ENCODE assay signal across 21 cellular contexts in genomic region chr3:190534986-190535385, GRCh38. TPM values are rescaled to one million over a fixed set of nuclear protein-coding genes. Genes with fewer than 3 reads are reported as not detected.
DNase-seq lines count a peak whose midpoint lies in the region; ATAC-seq, FAIRE-seq and TF ChIP-seq lines count a peak whose summit lies in the region.
"Had no signal": no experiment of that assay in that cellular context is flagged by ENCODE, and none has a peak within 500 bp of the region (broad histone marks: within the 10 kb centered on the region; RNA-seq: fewer than 3 reads in every experiment).

No MANE protein-coding gene starts in this region.

- no peaks in the 10 kb centered on the region for H3K9me3 ChIP-seq in A673 (ENCODE audit: low read depth, low read length, poor library complexity, severe bottlenecking)
- H3K9me3 ChIP-seq: BLaER1, colonic mucosa, HAP-1, testis had no signal

- no peaks in the 10 kb centered on the region for H3K27me3 ChIP-seq in A673 (replicated peaks; ENCODE audit: insufficient read depth, low read depth, low read length, poor library complexity)
- H3K27me3 ChIP-seq: BLaER1, colonic mucosa, testis had no signal

- no TSS peak for BruUV-seq in A673 (replicated peaks; lab: Mats Ljungman, UMichigan)

- no peak for TF ChIP-seq POLR2A in H54 (IDR thresholded peaks at IDR 0.05; ENCODE audit: low read depth, low read length)

- TF ChIP-seq CTCF in A673 (conservative IDR thresholded peaks at IDR 0.05; ENCODE audit: low read depth, low read length), result no peak

- POLR2A ChIA-PET in A673 (lab: Charles Lee; ENCODE audit: low non-redundant PET), result interaction anchor here (0.5 to 1.4 kb wide), 2 partner anchors 13 to 162 kb away, joined by 4 to 10 read pairs; no protein-coding TSS in a partner anchor

- H3K27ac ChIP-seq in A673 (ENCODE audit: low read depth, low read length, poor library complexity, severe bottlenecking), result peak overlapping the region; percentile 93
- H3K27ac ChIP-seq: BLaER1, colonic mucosa, testis had no signal

- peaks cover 96% of the 10 kb centered on the region for H3K4me1 ChIP-seq in A673 (ENCODE audit: insufficient read depth, low read length, poor library complexity, severe bottlenecking)
- H3K4me1 ChIP-seq: BLaER1, colonic mucosa had no signal

- peaks cover 7% of the 10 kb centered on the region for H3K36me3 ChIP-seq in A673 (ENCODE audit: insufficient read depth, low read length, poor library complexity, severe bottlenecking)
- H3K36me3 ChIP-seq: BLaER1, colonic mucosa, HAP-1 had no signal

- CTCF ChIA-PET in A673 (lab: Charles Lee), result no interaction called here

- in situ Hi-C loops in T47D (cut with HindIII; ENCODE audit: low pct_unique_long_range_greater_than_20kb, low sequenced_read_pairs), result no loop called here

- peak; percentile 68 for FAIRE-seq in H54 (lab: Jason Lieb, UNC)
- FAIRE-seq: G401.6 had no signal

- ATAC-seq in left lobe of liver, result peak; percentile 69
- ATAC-seq: naive thymus-derived CD8-positive, alpha-beta T cell; WTC11 had no signal

- intact Hi-C loops in A673 (cut with micrococcal nuclease; ENCODE audit: unreplicated experiment), result loop anchor here (5.0 to 10.0 kb wide), 2 partner anchors 32 to 460 kb away; no protein-coding TSS in a partner anchor

- peak overlapping the region; percentile 31 for H3K4me3 ChIP-seq in A673 (ENCODE audit: low read depth, low read length, poor library complexity, severe bottlenecking)
- H3K4me3 ChIP-seq: BLaER1, colonic mucosa, HAP-1, testis had no signal

- DNase-seq in A673 (ENCODE audit: low spot score) (no peak), H54 (ENCODE audit: insufficient read length, low spot score) (no peak), T47D (ENCODE audit: low read depth in 1 of 2, low spot score in 1 of 2) (peak; percentile 56 to 90), left lobe of liver (ENCODE audit: low spot score) (no peak), AG08396 (ENCODE audit: low spot score) (no peak), DMS79 (lab: John Stamatoyannopoulos, UW) (no peak), kidney glomerular epithelial cell (lab: John Stamatoyannopoulos, UW) (no peak)
- no peak for DNase-seq in activated CD4-positive, alpha-beta T cell treated with anti-CD3 and anti-CD28 coated beads for 1 hour
- DNase-seq: activated gamma-delta T cell treated with Interleukin-2 at 50 U/mL for 16 hours; colonic mucosa; head of caudate nucleus; immature natural killer cell; naive thymus-derived CD8-positive, alpha-beta T cell; NCI-H2081; NCI-H446 treated with DMSO at 0.1 percent for 48 hours; stimulated activated CD8-positive, alpha-beta memory T cell treated with anti-CD3 and anti-CD28 coated beads, Interleukin-4, amount 100 ng/mL, for 48 hours; testis had no signal

RNA-seq across cellular contexts. Expression of gene IL1RAP, which starts 21.1 kb away (rescaled TPM):
- total RNA-seq in A673 (2021), result 207 and 233 TPM in 2 replicates
- 52.6 TPM for total RNA-seq in left lobe of liver

Comparison
In these comparisons a context has a peak if more than half of its experiments do, and no peak if none do; other contexts are left out.
1. DNase-seq: peak in T47D (2 of 2); none in A673 (single experiment), H54 (single experiment), left lobe of liver (single experiment), AG08396 (single experiment), DMS79 (single experiment), activated CD4-positive, alpha-beta T cell treated with anti-CD3 and anti-CD28 coated beads for 1 hour (single experiment) and kidney glomerular epithelial cell (single experiment).